8 cellular contexts compared by ENCODE assay signal in the genomic region with DNA sequence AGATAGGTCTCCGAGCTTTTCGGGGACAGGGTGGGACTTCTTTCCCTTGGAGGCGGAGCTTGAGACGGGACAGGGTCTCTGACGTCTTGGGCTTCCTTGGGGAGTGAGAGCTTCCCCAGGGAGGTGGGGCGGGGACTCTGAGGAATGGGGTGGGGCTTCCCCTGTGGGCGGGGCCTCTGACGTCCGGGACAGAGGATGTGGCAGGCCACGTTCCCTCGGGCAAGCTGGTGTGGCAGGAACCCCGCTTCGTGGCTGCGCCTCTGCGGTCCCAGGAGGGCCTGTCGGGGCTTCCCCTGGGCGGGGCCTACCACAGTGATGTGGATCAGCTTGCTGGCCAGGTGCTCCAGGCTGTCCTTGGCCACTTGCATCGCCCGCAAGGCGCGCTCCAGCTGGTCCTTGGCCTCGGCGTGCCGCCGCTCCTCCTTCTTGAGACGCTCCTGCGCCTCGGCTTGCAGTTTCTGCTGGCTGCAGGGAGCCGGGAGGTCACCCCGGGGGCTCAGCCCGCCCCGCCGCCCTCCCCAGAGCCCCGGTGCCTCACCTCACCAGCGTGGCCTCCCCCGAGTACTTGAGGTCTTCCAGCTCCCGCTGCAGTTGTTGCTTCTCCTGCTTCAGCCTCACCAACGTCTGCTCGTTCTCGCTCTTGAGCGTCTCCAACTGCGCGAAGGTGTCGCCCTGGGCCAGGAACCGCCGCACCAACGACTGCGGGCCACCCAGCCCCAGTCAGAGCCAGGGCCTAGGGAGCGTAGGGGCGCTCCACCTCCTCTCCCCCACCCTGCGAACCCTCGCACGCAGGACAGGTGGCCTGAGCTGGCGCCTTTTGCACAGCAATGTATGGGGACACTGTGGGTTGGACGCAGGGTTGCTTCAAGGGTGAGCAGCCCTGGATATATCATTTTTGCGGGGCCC. TPM values are rescaled to one million over a fixed set of nuclear protein-coding genes. Genes with fewer than 3 reads are reported as not detected.
DNase-seq lines count a peak whose midpoint lies in the region; ATAC-seq and TF ChIP-seq lines count a peak whose summit lies in the region.

No MANE protein-coding gene starts in this region.

- H4K91ac ChIP-seq in neuronal stem cell (ENCODE audit: low read depth, low read length, poor library complexity), result no peak overlapping the region

- no peak overlapping the region for H2BK15ac ChIP-seq in neuronal stem cell (ENCODE audit: low read length)

- whole genome bisulfite sequencing in neuronal stem cell (ENCODE audit: extremely low coverage in 2 of 2, insufficient read length in 2 of 2, insufficient replicate concordance in 1 of 2), 2 donors, result no CpG with 5 or more reads among the region's 56 CpGs
- whole genome bisulfite sequencing in suprapubic skin, result 7% methylated on average over 9 of the region's 56 CpGs

- H2BK12ac ChIP-seq in neuronal stem cell (ENCODE audit: low read length), result peak overlapping the region; percentile 58

- H2AK5ac ChIP-seq in neuronal stem cell (ENCODE audit: low read depth, low read length), result peak overlapping the region; percentile 75

- H3K9me3 ChIP-seq in neuronal stem cell (replicated peaks in 1 of 2; ENCODE audit: control insufficient read depth in 2 of 2, insufficient read depth in 1 of 2, low read depth in 1 of 2, low read length in 2 of 2), result peaks cover 13% of the 10 kb centered on the region in 2 donors
- no peaks in the 10 kb centered on the region for H3K9me3 ChIP-seq in suprapubic skin

- no peak overlapping the region for H3K14ac ChIP-seq in neuronal stem cell (ENCODE audit: low read length)

- H2AFZ ChIP-seq in neuronal stem cell (ENCODE audit: low read length), result peak overlapping the region; percentile 71

- H3K4me3 ChIP-seq in AG10803 (ENCODE audit: low read length), result peak overlapping the region; percentile 26; the same call in 1 of the 2 replicates
- no peak overlapping the region for H3K4me3 ChIP-seq in NB4 (ENCODE audit: low read depth, low read length)
- no peak overlapping the region for H3K4me3 ChIP-seq in fibroblast of mammary gland (ENCODE audit: control insufficient read depth, low read depth, low read length)
- no peak overlapping the region for H3K4me3 ChIP-seq in neuronal stem cell (ENCODE audit: low read length in 2 of 2)
- H3K4me3 ChIP-seq in suprapubic skin, result peak overlapping the region; percentile 46

- no peak for TF ChIP-seq EP300 in suprapubic skin (IDR thresholded peaks at IDR 0.05)

- peak; percentile 64 for ATAC-seq in GM19452 (IDR thresholded peaks at IDR 0.05; ENCODE audit: unreplicated experiment)

- H2BK5ac ChIP-seq in neuronal stem cell (ENCODE audit: low read length), result peak overlapping the region; percentile 39

- TF ChIP-seq CTCF in AG10803 (conservative IDR thresholded peaks at IDR 0.05; ENCODE audit: low read length) (no peak), NB4 (IDR thresholded peaks at IDR 0.05; ENCODE audit: low read depth, low read length) (no peak), fibroblast of mammary gland (conservative IDR thresholded peaks at IDR 0.05; ENCODE audit: control insufficient read depth, insufficient read depth, low read depth, low read length) (no peak), suprapubic skin (IDR thresholded peaks at IDR 0.05) (no peak)

- H3K36me3 ChIP-seq in neuronal stem cell (replicated peaks in 1 of 2; ENCODE audit: control insufficient read depth in 2 of 2, insufficient read depth in 2 of 2, low read length in 2 of 2), result no peaks in the 10 kb centered on the region
- H3K36me3 ChIP-seq in suprapubic skin, result no peaks in the 10 kb centered on the region

- peak overlapping the region; percentile 90 for H3K18ac ChIP-seq in neuronal stem cell (ENCODE audit: low read length)

- H4K8ac ChIP-seq in neuronal stem cell (ENCODE audit: low read depth, low read length), result no peak overlapping the region

- no peak overlapping the region for H2BK120ac ChIP-seq in neuronal stem cell (ENCODE audit: low read depth, low read length)

- peak overlapping the region; percentile 77 for H3K9ac ChIP-seq in neuronal stem cell (ENCODE audit: low read depth, low read length, poor library complexity)

- TF ChIP-seq POLR2A in NB4 (IDR thresholded peaks at IDR 0.05; ENCODE audit: extremely low read depth, insufficient read length) (no peak), suprapubic skin (IDR thresholded peaks at IDR 0.05) (no peak)

- H3K23ac ChIP-seq in neuronal stem cell (ENCODE audit: low read depth, low read length, poor library complexity), result peak overlapping the region; percentile 65

- no peaks in the 10 kb centered on the region for H3K79me1 ChIP-seq in neuronal stem cell (ENCODE audit: low read depth, low read length)

- no peak overlapping the region for H3K27ac ChIP-seq in neuronal stem cell (replicated peaks; ENCODE audit: low read length)
- peak overlapping the region; percentile 47 for H3K27ac ChIP-seq in suprapubic skin

- H3K4me2 ChIP-seq in neuronal stem cell (ENCODE audit: insufficient read depth, low read length, poor library complexity, severe bottlenecking), result peak overlapping the region; percentile 39

- no peak overlapping the region for H3K4ac ChIP-seq in neuronal stem cell (ENCODE audit: low read length)

- DNase-seq in AG10803 (ENCODE audit: low read depth), result peak; percentile 37
- DNase-seq in NB4 (ENCODE audit: low read depth), result peak; percentile 66
- peak; percentile 66 for DNase-seq in activated T-cell treated with anti-CD3 and anti-CD28 coated beads for 48 hours (ENCODE audit: low read depth)
- peak; percentile 39 for DNase-seq in fibroblast of mammary gland (ENCODE audit: low read depth)
- DNase-seq in neuronal stem cell (ENCODE audit: low spot score), result peak; percentile 17
- DNase-seq in suprapubic skin (ENCODE audit: low spot score in 2 of 2), result peak; percentile 88 to 91
- DNase-seq in NOMO-1 treated with dmso at 0.1 percent for 144 hours (lab: John Stamatoyannopoulos, UW; ENCODE audit: unreplicated experiment), result no peak

- peaks cover 44 to 68% (median 64%) of the 10 kb centered on the region in 3 experiments for H3K27me3 ChIP-seq in neuronal stem cell (ENCODE audit: control insufficient read depth in 3 of 3, insufficient read depth in 3 of 3, low read depth in 1 of 3, low read length in 3 of 3)
- H3K27me3 ChIP-seq in suprapubic skin, result peaks cover 54% of the 10 kb centered on the region

- H3K4me1 ChIP-seq in neuronal stem cell (ENCODE audit: control insufficient read depth in 2 of 2, insufficient read depth in 1 of 2, low read depth in 1 of 2, low read length in 2 of 2) (peaks cover 13 to 16% of the 10 kb centered on the region in 2 donors), suprapubic skin (peaks cover 54% of the 10 kb centered on the region)

RNA-seq across cellular contexts. Expression of a gene that starts 3.3 kb away (rescaled TPM):
- 0.66 TPM for polyA plus RNA-seq in neuronal stem cell (2013, experiment 1 of 2)
- 0.51 TPM for polyA plus RNA-seq in neuronal stem cell (2013, experiment 2 of 2)
- 1 to 10 TPM; 1.4 to 4.3 (median 3.5) TPM for total RNA-seq in suprapubic skin

RNA-seq across cellular contexts. Expression of a gene that starts 12.5 kb away (rescaled TPM):
- polyA plus RNA-seq in neuronal stem cell (2013, experiment 1 of 2), result 0.91 TPM
- polyA plus RNA-seq in neuronal stem cell (2013, experiment 2 of 2), result 1.2 TPM
- 1 to 10 TPM in 1 of 4 donors, under 1 TPM in 2, not detected in 1; 0.23 to 1.0 (median 0.48) TPM for total RNA-seq in suprapubic skin

RNA-seq across cellular contexts. Expression of a gene that starts 13.0 kb away (rescaled TPM):
- 199 TPM for polyA plus RNA-seq in neuronal stem cell (2013, experiment 1 of 2)
- 201 TPM for polyA plus RNA-seq in neuronal stem cell (2013, experiment 2 of 2)
- total RNA-seq in suprapubic skin, result 100 to 1,000 TPM; 119 to 164 (median 124) TPM

RNA-seq across cellular contexts. Expression of a gene that starts 38.3 kb away (rescaled TPM):
- 3.7 TPM for polyA plus RNA-seq in neuronal stem cell (2013, experiment 1 of 2)
- polyA plus RNA-seq in neuronal stem cell (2013, experiment 2 of 2), result 3.4 TPM
- total RNA-seq in suprapubic skin, result 1 to 10 TPM; 1.2 to 5.1 (median 2.9) TPM

RNA-seq across cellular contexts. Expression of a gene that starts 48.0 kb away (rescaled TPM):
- polyA plus RNA-seq in neuronal stem cell (2013, experiment 1 of 2), result 3.0 TPM
- polyA plus RNA-seq in neuronal stem cell (2013, experiment 2 of 2), result 2.9 TPM
- total RNA-seq in suprapubic skin, result 1 to 10 TPM; 1.6 to 3.7 (median 2.6) TPM

Comparison
In these comparisons a context has a peak if more than half of its experiments do, and no peak if none do; other contexts are left out.
1. H3K4me3 ChIP-seq: peak in AG10803 (single experiment) and suprapubic skin (single experiment); none in NB4 (single experiment), fibroblast of mammary gland (single experiment) and neuronal stem cell (0 of 2).